Comparison of ENCODE assay signal across 8 cellular contexts in the genomic region with DNA sequence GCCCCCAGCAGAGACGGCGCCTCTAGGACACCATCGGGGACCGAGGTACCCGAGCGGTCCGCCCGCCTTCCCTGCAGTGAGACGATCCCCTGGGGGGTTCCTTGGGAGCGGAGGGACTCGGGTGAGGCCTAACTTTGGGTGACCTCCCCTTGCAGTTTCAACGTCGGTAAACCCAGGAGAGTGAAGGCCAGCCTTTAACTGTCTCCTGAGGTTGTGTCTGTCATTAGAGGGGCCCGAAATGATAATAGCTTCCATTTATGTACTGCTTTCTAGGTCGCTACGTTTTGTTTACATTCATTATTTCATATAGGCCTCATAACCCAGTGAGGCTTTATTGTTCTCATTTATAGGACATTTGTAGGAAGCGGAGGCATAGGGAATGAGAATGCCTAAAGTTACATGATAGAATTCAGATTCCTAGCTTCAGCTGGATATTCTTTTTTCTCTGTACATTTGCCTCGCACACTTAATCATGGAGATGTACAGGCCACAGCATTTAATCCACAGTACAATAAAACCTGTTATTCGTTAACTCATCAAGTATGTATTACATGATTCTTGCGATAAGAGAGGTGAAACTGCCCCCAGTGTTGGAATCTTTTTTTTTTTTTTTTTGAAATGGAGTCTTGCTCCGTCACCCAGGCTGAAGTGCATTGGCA. TPM values are rescaled to one million over a fixed set of nuclear protein-coding genes. Genes with fewer than 3 reads are reported as not detected.
DNase-seq lines count a peak whose midpoint lies in the region; ATAC-seq and TF ChIP-seq lines count a peak whose summit lies in the region.

No MANE protein-coding gene starts in this region.

- H3K27me3 ChIP-seq in brain microvascular endothelial cell (replicated peaks): no peaks in the 10 kb centered on the region
- H3K27me3 ChIP-seq in liver (ENCODE audit: control insufficient read depth in 4 of 4, insufficient read depth in 4 of 4, low read length in 3 of 4): no peaks in the 10 kb centered on the region
- no peaks in the 10 kb centered on the region for H3K27me3 ChIP-seq in testis

- H3K27ac ChIP-seq in brain microvascular endothelial cell (peak overlapping the region; percentile 40), liver (ENCODE audit: low read depth in 1 of 2, low read length in 2 of 2) (peak overlapping the region; percentile 89 to 93), testis (peak overlapping the region; percentile 83 to 91)

- H3K9ac ChIP-seq in liver (ENCODE audit: low read depth in 1 of 2, low read length in 2 of 2): peak overlapping the region; percentile 80 to 85

- intact Hi-C loops in testis (cut with DNase I; ENCODE audit: low total_unique reads): no loop called here

- in situ Hi-C loops in brain microvascular endothelial cell (cut with HindIII; ENCODE audit: low pct_ligation_motif_present, low sequenced_read_pairs): no loop called here

- peaks cover 2 to 20% (median 15%) of the 10 kb centered on the region in 4 donors for H3K4me1 ChIP-seq in liver (ENCODE audit: control insufficient read depth in 4 of 4, insufficient read depth in 4 of 4, low read length in 3 of 4)
- H3K4me1 ChIP-seq in testis: peaks cover 7% of the 10 kb centered on the region

- no peak for TF ChIP-seq CTCF in brain microvascular endothelial cell (IDR thresholded peaks at IDR 0.05; ENCODE audit: low read depth, low read length, missing control alignments)
- no peak for TF ChIP-seq CTCF in liver (IDR thresholded peaks at IDR 0.05; ENCODE audit: low read depth, low read length, missing input control)
- TF ChIP-seq CTCF in testis (IDR thresholded peaks at IDR 0.05): no peak

- TF ChIP-seq POLR2A in testis (IDR thresholded peaks at IDR 0.05): no peak

- H3K36me3 ChIP-seq in brain microvascular endothelial cell (replicated peaks) (peaks cover 17% of the 10 kb centered on the region), liver (ENCODE audit: control insufficient read depth in 4 of 4, insufficient read depth in 3 of 4, low read depth in 1 of 4, low read length in 3 of 4) (peaks cover 0 to 18% (median 17%) of the 10 kb centered on the region in 4 donors), testis (ENCODE audit: low read depth, missing control alignments) (no peaks in the 10 kb centered on the region)

- peak; percentile 37 for DNase-seq in SKM-1 treated with dmso at 0.1 percent for 144 hours (lab: John Stamatoyannopoulos, UW; ENCODE audit: unreplicated experiment)
- DNase-seq in SKM-1 (lab: John Stamatoyannopoulos, UW; ENCODE audit: unreplicated experiment): no peak
- peak; percentile 79 for DNase-seq in NCI-H146 (lab: John Stamatoyannopoulos, UW)
- no peak for DNase-seq in brain microvascular endothelial cell
- DNase-seq in testis: no peak

- H3K4me3 ChIP-seq in brain microvascular endothelial cell (ENCODE audit: low read depth, low read length) (peak overlapping the region; percentile 86), liver (ENCODE audit: low read depth in 1 of 3, low read length in 3 of 3) (peak overlapping the region; percentile 89 to 98 (median 92)), testis (peak overlapping the region; percentile 91 to 97)

- TF ChIP-seq RAD21 in liver (IDR thresholded peaks at IDR 0.05): no peak

- no peak for ATAC-seq in GM19023 (IDR thresholded peaks at IDR 0.05; ENCODE audit: unreplicated experiment)
- ATAC-seq in HG03196 (IDR thresholded peaks at IDR 0.05; ENCODE audit: unreplicated experiment): no peak

- WGBS in liver: 12% methylated on average over 21 of the region's 21 CpGs
- 15 to 25% methylated on average over 13 to 21 of the region's 21 CpGs for WGBS in testis, 2 donors

- H3K9me3 ChIP-seq in liver (ENCODE audit: control insufficient read depth in 4 of 4, low read length in 3 of 4) (no peaks in the 10 kb centered on the region), testis (no peaks in the 10 kb centered on the region)

TF ChIP-seq in liver, 16 proteins besides CTCF, POLR2A, EP300 and RAD21:
- TF ChIP-seq JUND (IDR thresholded peaks at IDR 0.05): no peak
- peak; percentile 78 for TF ChIP-seq YY1 (IDR thresholded peaks at IDR 0.05)

RNA-seq across cellular contexts. Expression of gene C6orf136, which starts 1.0 kb away (rescaled TPM):
- 1 to 10 TPM; 2.0 to 8.9 TPM for total RNA-seq in liver
- 10 to 100 TPM; 10.8 to 12.0 TPM for polyA plus RNA-seq in liver
- 10 to 100 TPM; 17.8 to 22.0 TPM for total RNA-seq in testis
- 26.0 TPM for polyA plus RNA-seq in testis (ENCODE audit: insufficient read depth, low read depth, low replicate concordance)

RNA-seq across cellular contexts. Expression of gene ATAT1, which starts 21.3 kb away (rescaled TPM):
- total RNA-seq in liver (1 to 10 TPM; 2.1 to 3.3 TPM), testis (10 to 100 TPM; 20.7 to 36.4 TPM)
- polyA plus RNA-seq in liver (1 to 10 TPM; 2.6 to 5.4 TPM), testis (ENCODE audit: insufficient read depth, low read depth, low replicate concordance) (29.4 TPM)

RNA-seq across cellular contexts. Expression of gene DHX16, which starts 24.9 kb away (rescaled TPM):
- 10 to 100 TPM; 20.6 to 23.9 TPM for total RNA-seq in liver
- 10 to 100 TPM; 10.1 to 14.2 TPM for polyA plus RNA-seq in liver
- 10 to 100 TPM; 68.0 TPM for total RNA-seq in testis
- 109 TPM for polyA plus RNA-seq in testis (ENCODE audit: insufficient read depth, low read depth, low replicate concordance)

RNA-seq across cellular contexts. Expression of gene MRPS18B, which starts 30.3 kb away (rescaled TPM):
- total RNA-seq in liver: 10 to 100 TPM; 50.5 to 58.6 TPM
- polyA plus RNA-seq in liver: 10 to 100 TPM; 80.2 to 81.9 TPM
- 10 to 100 TPM; 36.1 to 49.5 TPM for total RNA-seq in testis
- polyA plus RNA-seq in testis (ENCODE audit: insufficient read depth, low read depth, low replicate concordance): 54.5 TPM

RNA-seq across cellular contexts. Expression of gene PPP1R10, which starts 30.9 kb away (rescaled TPM):
- total RNA-seq in liver (10 to 100 TPM; 11.1 to 21.1 TPM), testis (10 to 100 TPM; 50.8 to 72.7 TPM)
- polyA plus RNA-seq in liver (10 to 100 TPM; 14.1 to 14.2 TPM), testis (ENCODE audit: insufficient read depth, low read depth, low replicate concordance) (47.4 TPM)

Comparison
In these comparisons a context has a peak if more than half of its experiments do, and no peak if none do; other contexts are left out.
1. DNase-seq: peak in SKM-1 treated with dmso at 0.1 percent for 144 hours (single experiment) and NCI-H146 (single experiment); none in SKM-1 (single experiment), brain microvascular endothelial cell (single experiment) and testis (single experiment).
2. H3K27ac ChIP-seq: peak in every context shown above with its lines; median percentile 91 in liver; 87 in testis; 40 in brain microvascular endothelial cell.
3. RNA of gene ATAT1, which starts 21.3 kb away (total RNA-seq): 20.7 to 36.4 TPM in testis; 2.1 to 3.3 TPM in liver; every median in the first group is over 4 times any median in the second.
4. Peak in every context shown above with its lines, with median percentiles within 50 percentile points of each other: H3K4me3 ChIP-seq.